Comparison of ENCODE assay signal across 9 cellular contexts in genomic region chr10:133388265-133388972, GRCh38. TPM values are rescaled to one million over a fixed set of nuclear protein-coding genes. Genes with fewer than 3 reads are reported as not detected.
DNase-seq lines count a peak whose midpoint lies in the region; ATAC-seq and TF ChIP-seq lines count a peak whose summit lies in the region.
"Had no signal": no experiment of that assay in that cellular context is flagged by ENCODE, and none has a peak within 500 bp of the region (broad histone marks: within the 10 kb centered on the region; RNA-seq: fewer than 3 reads in every experiment).

No MANE protein-coding gene starts in this region.

- no peaks in the 10 kb centered on the region for H3K79me2 ChIP-seq in SU-DHL-6 (ENCODE audit: insufficient read depth, low read length)

- H3K36me3 Mint-ChIP-seq in T-helper 1 cell treated with Interleukin-12 subunit alpha and Interleukin-12 subunit beta and Interleukin-4 antibody, amounts not matched to agents 30 μg/mL and 1 μg/mL, for 36 hours (ENCODE audit: low read depth): peaks cover 4% of the 10 kb centered on the region
- no peaks in the 10 kb centered on the region for H3K36me3 Mint-ChIP-seq in natural killer cell treated with Interleukin-12 subunit alpha and Interleukin-12 subunit beta and Interleukin-15 and Interleukin-18, amount 100 ng/mL, for 72 hours
- H3K36me3 Mint-ChIP-seq in WTC11: no peaks in the 10 kb centered on the region

- H3K4me3 ChIP-seq in SU-DHL-6 (ENCODE audit: insufficient read depth, low read length, poor library complexity, severe bottlenecking): peak overlapping the region; percentile 32
- H3K4me3 ChIP-seq: gastroesophageal sphincter had no signal

- H3K27me3 Mint-ChIP-seq in T-helper 1 cell treated with Interleukin-12 subunit alpha and Interleukin-12 subunit beta and Interleukin-4 antibody, amounts not matched to agents 30 μg/mL and 1 μg/mL, for 36 hours (ENCODE audit: low read depth): no peaks in the 10 kb centered on the region
- H3K27me3 Mint-ChIP-seq in natural killer cell treated with Interleukin-12 subunit alpha and Interleukin-12 subunit beta and Interleukin-15 and Interleukin-18, amount 100 ng/mL, for 72 hours: no peaks in the 10 kb centered on the region
- H3K27me3 Mint-ChIP-seq in WTC11 (ENCODE audit: low read depth): no peaks in the 10 kb centered on the region; the same call in 1 of the 2 replicates

- peak overlapping the region; percentile 61 for H3K9ac ChIP-seq in SU-DHL-6 (ENCODE audit: low read length)

- H3K9me2 ChIP-seq in SU-DHL-6 (replicated peaks; ENCODE audit: insufficient read depth, low read length): no peaks in the 10 kb centered on the region

- TF ChIP-seq CTCF in SU-DHL-6 (IDR thresholded peaks at IDR 0.05; ENCODE audit: insufficient read depth, low read length, poor library complexity, severe bottlenecking) (no peak), WTC11 (IDR thresholded peaks at IDR 0.05) (no peak), GM13976 (IDR thresholded peaks at IDR 0.05; ENCODE audit: borderline replicate concordance, control extremely low read depth, extremely low read depth, insufficient read depth, missing control alignments) (no peak)

- H3K27me3 ChIP-seq in SU-DHL-6 (ENCODE audit: low read length): no peaks in the 10 kb centered on the region
- H3K27me3 ChIP-seq: gastroesophageal sphincter had no signal

- ATAC-seq in HG02970 (IDR thresholded peaks at IDR 0.05; ENCODE audit: low FRiP score, unreplicated experiment) (peak; percentile 4), WTC11 (no peak)
- no peak for ATAC-seq in natural killer cell treated with Interleukin-12 subunit alpha and Interleukin-12 subunit beta and Interleukin-15 and Interleukin-18, amount 100 ng/mL, for 72 hours
- ATAC-seq: gastroesophageal sphincter had no signal

- DNase-seq in T-helper 1 cell: no peak
- no peak for DNase-seq in natural killer cell treated with Interleukin-12 subunit alpha and Interleukin-12 subunit beta and Interleukin-15 and Interleukin-18, amount 100 ng/mL, for 72 hours (ENCODE audit: low spot score)
- DNase-seq in WTC11 (ENCODE audit: low spot score): no peak
- DNase-seq in activated CD4-positive, alpha-beta T cell treated with anti-CD3 and anti-CD28 coated beads for 4 hours: no peak
- no peak for DNase-seq in GM13976 (ENCODE audit: low spot score)

- peak overlapping the region; percentile 92 for H3K4me2 ChIP-seq in SU-DHL-6 (ENCODE audit: low read depth, low read length, poor library complexity, severe bottlenecking)

- CTCF ChIA-PET in WTC11 (lab: Charles Lee): interaction anchor here (0.6 to 1.9 kb wide), 3 partner anchors 59 to 131 kb away, joined by 3 to 5 read pairs (median 4); no protein-coding TSS in a partner anchor

- in situ Hi-C loops in GM13976 (cut with MboI; ENCODE audit: low sequenced_read_pairs, unreplicated experiment): no loop called here

- H3K4me3 Mint-ChIP-seq in T-helper 1 cell treated with Interleukin-12 subunit alpha and Interleukin-12 subunit beta and Interleukin-4 antibody, amounts not matched to agents 30 μg/mL and 1 μg/mL, for 36 hours: peak overlapping the region; percentile 61
- H3K4me3 Mint-ChIP-seq in natural killer cell treated with Interleukin-12 subunit alpha and Interleukin-12 subunit beta and Interleukin-15 and Interleukin-18, amount 100 ng/mL, for 72 hours: peak overlapping the region; percentile 82
- no peak overlapping the region for H3K4me3 Mint-ChIP-seq in WTC11

- peak overlapping the region; percentile 93 for H3K27ac ChIP-seq in SU-DHL-6 (ENCODE audit: low read depth, low read length)

- no peaks in the 10 kb centered on the region for H3K9me3 Mint-ChIP-seq in T-helper 1 cell treated with Interleukin-12 subunit alpha and Interleukin-12 subunit beta and Interleukin-4 antibody, amounts not matched to agents 30 μg/mL and 1 μg/mL, for 36 hours
- H3K9me3 Mint-ChIP-seq in natural killer cell treated with Interleukin-12 subunit alpha and Interleukin-12 subunit beta and Interleukin-15 and Interleukin-18, amount 100 ng/mL, for 72 hours: no peaks in the 10 kb centered on the region
- no peaks in the 10 kb centered on the region for H3K9me3 Mint-ChIP-seq in WTC11

- POLR2A ChIA-PET in WTC11 (lab: Charles Lee): interaction anchor here (0.6 kb wide), 1 partner anchor 178 kb away, joined by 3 read pairs; no protein-coding TSS in a partner anchor

- peaks cover 18% of the 10 kb centered on the region for H3F3A ChIP-seq in SU-DHL-6 (ENCODE audit: insufficient read depth)

- H3K4me1 Mint-ChIP-seq in T-helper 1 cell treated with Interleukin-12 subunit alpha and Interleukin-12 subunit beta and Interleukin-4 antibody, amounts not matched to agents 30 μg/mL and 1 μg/mL, for 36 hours (ENCODE audit: low read depth): peaks cover 29% of the 10 kb centered on the region
- H3K4me1 Mint-ChIP-seq in natural killer cell treated with Interleukin-12 subunit alpha and Interleukin-12 subunit beta and Interleukin-15 and Interleukin-18, amount 100 ng/mL, for 72 hours (ENCODE audit: low read depth in 2 of 2): peaks cover 22 to 30% of the 10 kb centered on the region in 2 donors
- H3K4me1 Mint-ChIP-seq in WTC11: 0 out of 2 replicates have a peak, but pooled peaks cover 1% of the 10 kb centered on the region

- H2AFZ ChIP-seq in SU-DHL-6 (ENCODE audit: low read depth, low read length, severe bottlenecking): peak overlapping the region; percentile 44

- H3K9me3 ChIP-seq in SU-DHL-6 (ENCODE audit: insufficient read depth, low read length): no peaks in the 10 kb centered on the region
- H3K9me3 ChIP-seq: gastroesophageal sphincter had no signal

- no peaks in the 10 kb centered on the region for H3K36me3 ChIP-seq in SU-DHL-6 (ENCODE audit: low read length)

- H4K20me1 ChIP-seq in SU-DHL-6 (ENCODE audit: low read depth, low read length): no peaks in the 10 kb centered on the region

- H3K27ac Mint-ChIP-seq in T-helper 1 cell treated with Interleukin-12 subunit alpha and Interleukin-12 subunit beta and Interleukin-4 antibody, amounts not matched to agents 30 μg/mL and 1 μg/mL, for 36 hours: peak overlapping the region; percentile 86
- H3K27ac Mint-ChIP-seq in natural killer cell treated with Interleukin-12 subunit alpha and Interleukin-12 subunit beta and Interleukin-15 and Interleukin-18, amount 100 ng/mL, for 72 hours: peak overlapping the region; percentile 75 to 89
- no peak overlapping the region for H3K27ac Mint-ChIP-seq in WTC11

TF ChIP-seq in WTC11, 78 proteins besides CTCF, POLR2A, EP300 and RAD21 (continues in another document):
- no peak for TF ChIP-seq HMGXB4 (CRISPR knock-in tag; IDR thresholded peaks at IDR 0.05)
- TF ChIP-seq ETV6 (CRISPR knock-in tag; IDR thresholded peaks at IDR 0.05): no peak
- no peak for TF ChIP-seq OVOL2 (CRISPR knock-in tag; IDR thresholded peaks at IDR 0.05; ENCODE audit: borderline replicate concordance)
- no peak for TF ChIP-seq IRF2 (CRISPR knock-in tag; IDR thresholded peaks at IDR 0.05; ENCODE audit: borderline replicate concordance, low read depth)
- no peak for TF ChIP-seq NR3C1 (CRISPR knock-in tag; conservative IDR thresholded peaks at IDR 0.05; ENCODE audit: low read depth)
- no peak for TF ChIP-seq IRF1 (CRISPR knock-in tag; IDR thresholded peaks at IDR 0.05)
- no peak for TF ChIP-seq TCF7 (CRISPR knock-in tag; IDR thresholded peaks at IDR 0.05; ENCODE audit: low read depth)
- no peak for TF ChIP-seq FOXK1 (CRISPR knock-in tag; IDR thresholded peaks at IDR 0.05)
- no peak for TF ChIP-seq ATF3 (CRISPR knock-in tag; conservative IDR thresholded peaks at IDR 0.05)
- TF ChIP-seq FOXJ3 (CRISPR knock-in tag; IDR thresholded peaks at IDR 0.05; ENCODE audit: borderline replicate concordance): no peak
- TF ChIP-seq NFYB (CRISPR knock-in tag; conservative IDR thresholded peaks at IDR 0.05; ENCODE audit: low read depth): no peak
- no peak for TF ChIP-seq ZNF416 (CRISPR knock-in tag; IDR thresholded peaks at IDR 0.05)
- no peak for TF ChIP-seq TEAD4 (CRISPR knock-in tag; IDR thresholded peaks at IDR 0.05)

RNA-seq across cellular contexts. Expression of gene MTG1, which starts 5.5 kb away (rescaled TPM):
- 100 to 1,000 TPM in 1 of 2 donors, 10 to 100 TPM in 1; 44.2 to 105 TPM for total RNA-seq in natural killer cell treated with Interleukin-12 subunit alpha and Interleukin-12 subunit beta and Interleukin-15 and Interleukin-18, amount 100 ng/mL, for 72 hours
- 51.8 to 63.0 TPM (median 53.0 TPM) in 3 replicates for total RNA-seq in WTC11 (2021)

RNA-seq across cellular contexts. Expression of gene PAOX, which starts 9.4 kb away (rescaled TPM):
- total RNA-seq in natural killer cell treated with Interleukin-12 subunit alpha and Interleukin-12 subunit beta and Interleukin-15 and Interleukin-18, amount 100 ng/mL, for 72 hours: 1 to 10 TPM; 2.0 to 2.1 TPM
- 3.6 to 5.6 TPM (median 5.2 TPM) in 3 replicates for total RNA-seq in WTC11 (2021)

RNA-seq across cellular contexts. Expression of gene ECHS1, which starts 15.3 kb away (rescaled TPM):
- total RNA-seq in natural killer cell treated with Interleukin-12 subunit alpha and Interleukin-12 subunit beta and Interleukin-15 and Interleukin-18, amount 100 ng/mL, for 72 hours: 10 to 100 TPM; 44.5 to 52.7 TPM
- total RNA-seq in WTC11 (2021): 84.1 to 91.8 TPM (median 88.8 TPM) in 3 replicates

RNA-seq across cellular contexts. Expression of gene FUOM, which starts 30.6 kb away (rescaled TPM):
- total RNA-seq in natural killer cell treated with Interleukin-12 subunit alpha and Interleukin-12 subunit beta and Interleukin-15 and Interleukin-18, amount 100 ng/mL, for 72 hours: 10 to 100 TPM; 11.5 to 11.8 TPM
- 31.3 to 40.5 TPM (median 33.8 TPM) in 3 replicates for total RNA-seq in WTC11 (2021)

RNA-seq across cellular contexts. Expression of gene SPRN, which starts 36.0 kb away (rescaled TPM):
- not detected for total RNA-seq in natural killer cell treated with Interleukin-12 subunit alpha and Interleukin-12 subunit beta and Interleukin-15 and Interleukin-18, amount 100 ng/mL, for 72 hours
- total RNA-seq in WTC11 (2021): 0.27 to 0.59 TPM (median 0.32 TPM) in 3 replicates
